8 cellular contexts compared by ENCODE assay signal in genomic region chr19:12938054-12938535, GRCh38. TPM values are rescaled to one million over a fixed set of nuclear protein-coding genes. Genes with fewer than 3 reads are reported as not detected.
DNase-seq lines count a peak whose midpoint lies in the region; ATAC-seq, FAIRE-seq and TF ChIP-seq lines count a peak whose summit lies in the region.

No MANE protein-coding gene starts in this region.

- peak; percentile 52 for FAIRE-seq in H1 (lab: Jason Lieb, UNC)

- H2BK15ac ChIP-seq in H1 (ENCODE audit: low read length) = no peak overlapping the region

- H3K56ac ChIP-seq in H1 (replicated peaks; ENCODE audit: insufficient read length, low read depth, low read length) = peak overlapping the region; percentile 63

- H3K9ac ChIP-seq in HUES48 (ENCODE audit: low read depth, low read length) (peak overlapping the region; percentile 41; the same call in 1 of the 2 replicates), H1 (replicated peaks in 1 of 4; ENCODE audit: extremely low read depth in 1 of 4, low read depth in 3 of 4, low read length in 3 of 4) (peak overlapping the region in 2 of 4 experiments; percentile 27 to 29; a peak in 2 of 7 replicates)

- CTCF ChIA-PET in H1 (lab: Charles Lee; ENCODE audit: partially characterized antibody) = interaction anchor here (0.9 to 2.1 kb wide), 3 partner anchors 27 to 53 kb away, joined by 3 to 9 read pairs (median 3); no protein-coding TSS in a partner anchor

- peak overlapping the region; percentile 84 for H4K91ac ChIP-seq in H1 (replicated peaks; ENCODE audit: insufficient read length, low read length)

- peaks cover 6 to 14% of the 10 kb centered on the region in 2 experiments for H4K20me1 ChIP-seq in H1 (replicated peaks in 1 of 2; ENCODE audit: control insufficient read depth in 1 of 2, insufficient read depth in 2 of 2, low read length in 2 of 2)

- H3K27ac ChIP-seq in HUES48 (ENCODE audit: low read depth, low read length) (peak overlapping the region; percentile 80), H1 (ENCODE audit: low read depth, low read length) (peak overlapping the region; percentile 29; the same call in 1 of the 2 replicates)

- H2AFZ ChIP-seq in H1 (ENCODE audit: low read length) = no peak overlapping the region

- H3K4me3 ChIP-seq in HUES48 (ENCODE audit: low read depth, low read length) (peak overlapping the region; percentile 98), H1 (ENCODE audit: extremely low read depth in 1 of 4, insufficient read depth in 2 of 4, low read depth in 3 of 4, low read length in 4 of 4) (peak overlapping the region; percentile 68 to 97 (median 93))

- no peak for TF ChIP-seq CTCF in H1 (IDR thresholded peaks at IDR 0.05; ENCODE audit: control extremely low read depth in 1 of 3, insufficient read depth in 1 of 3, low read depth in 1 of 3, low read length in 3 of 3)

- H3K9me3 ChIP-seq in HUES48 (ENCODE audit: control insufficient read depth, insufficient read depth, low read length) (no peaks in the 10 kb centered on the region), H1 (ENCODE audit: insufficient read depth in 2 of 2, low read depth in 1 of 2, low read length in 1 of 2) (no peaks in the 10 kb centered on the region)

- no peak overlapping the region for H2AK5ac ChIP-seq in H1 (ENCODE audit: low read depth, low read length)

- TF ChIP-seq RAD21 in H1 (IDR thresholded peaks at IDR 0.05 in 1 of 2, conservative IDR thresholded peaks at IDR 0.05 in 1 of 2; ENCODE audit: low read depth in 2 of 2, low read length in 2 of 2) = no peak

- peaks cover 22% of the 10 kb centered on the region for H3K4me1 ChIP-seq in HUES48 (ENCODE audit: control insufficient read depth, insufficient read depth, low read length)
- peaks cover 0 to 21% (median 13%) of the 10 kb centered on the region in 4 experiments; a peak in 6 of 7 replicates for H3K4me1 ChIP-seq in H1 (replicated peaks in 1 of 4; ENCODE audit: control insufficient read depth in 3 of 4, insufficient read depth in 4 of 4, low read length in 3 of 4)

- peak overlapping the region; percentile 9 for H2BK120ac ChIP-seq in H1 (replicated peaks; ENCODE audit: low read depth, low read length)

- peak overlapping the region; percentile 92 for H4K8ac ChIP-seq in H1 (ENCODE audit: extremely low read depth, insufficient read depth, low read length)

- H3K14ac ChIP-seq in H1 (ENCODE audit: insufficient read length) = no peak overlapping the region

- no peak overlapping the region for H2BK20ac ChIP-seq in H1 (ENCODE audit: low read length)

- H4K5ac ChIP-seq in H1 (ENCODE audit: insufficient read length, low read depth, low read length) = peak overlapping the region; percentile 63

- peaks cover 15 to 30% of the 10 kb centered on the region in 2 experiments for H3K79me2 ChIP-seq in H1 (ENCODE audit: control insufficient read depth in 1 of 2, insufficient read depth in 2 of 2, low read length in 2 of 2)

- peak overlapping the region; percentile 90 for H3K18ac ChIP-seq in H1 (ENCODE audit: extremely low read depth, low read length)

- H3K36me3 ChIP-seq in HUES48 (ENCODE audit: control insufficient read depth, insufficient read depth, low read length) (peaks cover 41% of the 10 kb centered on the region), H1 (ENCODE audit: control insufficient read depth in 2 of 4, insufficient read depth in 4 of 4, low read length in 3 of 4) (peaks cover 13 to 39% (median 28%) of the 10 kb centered on the region in 4 experiments)

- peak overlapping the region; percentile 78; the same call in 1 of the 2 replicates for H2BK5ac ChIP-seq in H1 (ENCODE audit: low read depth, low read length)

- no peak for TF ChIP-seq POLR2A in H1 (IDR thresholded peaks at IDR 0.05; ENCODE audit: control extremely low read depth in 1 of 2, low read depth in 2 of 2, low read length in 2 of 2)

- WGBS in H1 (ENCODE audit: extremely low coverage in 1 of 2, insufficient coverage in 1 of 2, insufficient read length in 1 of 2, insufficient replicate concordance in 2 of 2, low coverage in 1 of 2, low lambda C conversion rate in 2 of 2, missing lambda C conversion rate in 1 of 2), 2 experiments = 0% methylated on average over 19 of the region's 30 CpGs; no CpG with 5 or more reads in 1 of the 2 experiments

- H3K4me2 ChIP-seq in H1 (ENCODE audit: insufficient read depth in 1 of 2, low read depth in 2 of 2, low read length in 2 of 2) = peak overlapping the region; percentile 87 to 90

- H3K79me1 ChIP-seq in H1 (ENCODE audit: low read depth, low read length) = peaks cover 3% of the 10 kb centered on the region; the same call in 1 of the 2 replicates

- TF ChIP-seq EP300 in H1 (IDR thresholded peaks at IDR 0.05; ENCODE audit: borderline replicate concordance in 1 of 2, low read depth in 2 of 2, low read length in 2 of 2) = no peak

- peaks cover 12% of the 10 kb centered on the region; the same call in 1 of the 2 replicates for H3K23me2 ChIP-seq in H1 (ENCODE audit: low read depth, low read length)

- no peak overlapping the region for H3K23ac ChIP-seq in H1 (ENCODE audit: insufficient read length)

- ATAC-seq in GM21447 (IDR thresholded peaks at IDR 0.05; ENCODE audit: unreplicated experiment) = peak; percentile 76

- peak overlapping the region; percentile 50; the same call in 1 of the 2 replicates for H2BK12ac ChIP-seq in H1 (ENCODE audit: low read depth, low read length)

- POLR2A ChIA-PET in H1 (lab: Charles Lee; ENCODE audit: partially characterized antibody) = interaction anchor here (0.7 to 3.3 kb wide), 30 partner anchors 8 to 257 kb away, joined by 3 to 71 read pairs (median 5); partner anchors contain the start of genes DHPS, DNASE2, GADD45GIP1 and GCDH

- no peaks in the 10 kb centered on the region for H3K27me3 ChIP-seq in HUES48 (ENCODE audit: control insufficient read depth, insufficient read depth, low read length)
- no peaks in the 10 kb centered on the region for H3K27me3 ChIP-seq in H1 (replicated peaks in 1 of 4; ENCODE audit: control insufficient read depth in 3 of 4, extremely low read depth in 1 of 4, insufficient read depth in 3 of 4, low read length in 3 of 4)

- H3K4ac ChIP-seq in H1 (replicated peaks; ENCODE audit: insufficient read length, low read depth, low read length) = peak overlapping the region; percentile 88

- DNase-seq in COLO668 (lab: John Stamatoyannopoulos, UW; ENCODE audit: unreplicated experiment) (peak; percentile 98), NOMO-1 treated with dmso at 0.1 percent for 144 hours (lab: John Stamatoyannopoulos, UW; ENCODE audit: unreplicated experiment) (peak; percentile 100), H1 (ENCODE audit: low read depth in 1 of 2, low spot score in 2 of 2) (peak; percentile 91 to 98), medulla oblongata (ENCODE audit: extremely low spot score) (peak; percentile 100)
- peak; percentile 100 for DNase-seq in activated CD8-positive, alpha-beta memory T cell treated with anti-CD3 and anti-CD28 coated beads, Interleukin-2, amount 50 U/mL, for 1 hour (ENCODE audit: extremely low read depth)
- peak; percentile 98 to 99 (median 99) for DNase-seq in stimulated activated CD4-positive, alpha-beta T cell treated with anti-CD3 and anti-CD28 coated beads, TNF-alpha, amount 100 ng/mL, for 48 hours (ENCODE audit: low read depth in 3 of 3)

RNA-seq across cellular contexts. Expression of gene CALR, which starts 0.3 kb away (rescaled TPM):
- 1,155 and 1,177 TPM in 2 replicates for total RNA-seq in H1 (2021; fragmentation: NEBNext Ultra II Directional; extraction: Animal tissue kit (Norgen Biotek cat#: 25700))
- polyA plus RNA-seq in H1 (2011; rRNA removed) = 418 and 591 TPM in 2 replicates
- 688 TPM for polyA plus RNA-seq in H1 (2011; cell fraction: cytosol; rRNA removed)
- 550 TPM for polyA plus RNA-seq in H1 (2011; cell fraction: nucleus; rRNA removed)
- polyA plus RNA-seq in H1 (2012, experiment 1 of 2) = 1,095 to 1,152 TPM (median 1,124 TPM) in 4 replicates
- 936 TPM for polyA plus RNA-seq in H1 (2012, experiment 2 of 2)
- polyA plus RNA-seq in H1 (2013, experiment 1 of 2) = 1,404 TPM
- polyA plus RNA-seq in H1 (2013, experiment 2 of 2) = 1,687 TPM
- 818 and 963 TPM in 2 replicates for polyA minus RNA-seq in H1 (2011; rRNA and poly(A)+ RNA removed)
- 466 TPM for polyA minus RNA-seq in H1 (2011; cell fraction: cytosol; rRNA and poly(A)+ RNA removed)
- polyA minus RNA-seq in H1 (2011; cell fraction: nucleus; rRNA and poly(A)+ RNA removed) = 318 TPM

RNA-seq across cellular contexts. Expression of gene FARSA, which starts 4.6 kb away (rescaled TPM):
- total RNA-seq in H1 (2021; fragmentation: NEBNext Ultra II Directional; extraction: Animal tissue kit (Norgen Biotek cat#: 25700)) = 103 and 108 TPM in 2 replicates
- polyA plus RNA-seq in H1 (2011; rRNA removed) = 61.0 and 100 TPM in 2 replicates
- 56.1 TPM for polyA plus RNA-seq in H1 (2011; cell fraction: cytosol; rRNA removed)
- polyA plus RNA-seq in H1 (2011; cell fraction: nucleus; rRNA removed) = 120 TPM
- polyA plus RNA-seq in H1 (2012, experiment 1 of 2) = 94.6 to 115 TPM (median 113 TPM) in 4 replicates
- 120 TPM for polyA plus RNA-seq in H1 (2012, experiment 2 of 2)
- polyA plus RNA-seq in H1 (2013, experiment 1 of 2) = 66.3 TPM
- polyA plus RNA-seq in H1 (2013, experiment 2 of 2) = 62.2 TPM
- polyA minus RNA-seq in H1 (2011; rRNA and poly(A)+ RNA removed) = 28.3 and 36.2 TPM in 2 replicates
- polyA minus RNA-seq in H1 (2011; cell fraction: cytosol; rRNA and poly(A)+ RNA removed) = 33.0 TPM
- polyA minus RNA-seq in H1 (2011; cell fraction: nucleus; rRNA and poly(A)+ RNA removed) = 41.7 TPM

RNA-seq across cellular contexts. Expression of gene RAD23A, which starts 7.6 kb away (rescaled TPM):
- 73.3 and 76.1 TPM in 2 replicates for total RNA-seq in H1 (2021; fragmentation: NEBNext Ultra II Directional; extraction: Animal tissue kit (Norgen Biotek cat#: 25700))
- polyA plus RNA-seq in H1 (2011; rRNA removed) = 40.0 and 80.1 TPM in 2 replicates
- polyA plus RNA-seq in H1 (2011; cell fraction: cytosol; rRNA removed) = 55.5 TPM
- 103 TPM for polyA plus RNA-seq in H1 (2011; cell fraction: nucleus; rRNA removed)
- polyA plus RNA-seq in H1 (2012, experiment 1 of 2) = 80.4 to 113 TPM (median 97.5 TPM) in 4 replicates
- polyA plus RNA-seq in H1 (2012, experiment 2 of 2) = 81.2 TPM
- polyA plus RNA-seq in H1 (2013, experiment 1 of 2) = 109 TPM
- polyA plus RNA-seq in H1 (2013, experiment 2 of 2) = 104 TPM
- 20.4 and 29.3 TPM in 2 replicates for polyA minus RNA-seq in H1 (2011; rRNA and poly(A)+ RNA removed)
- 60.7 TPM for polyA minus RNA-seq in H1 (2011; cell fraction: cytosol; rRNA and poly(A)+ RNA removed)
- 34.6 TPM for polyA minus RNA-seq in H1 (2011; cell fraction: nucleus; rRNA and poly(A)+ RNA removed)

RNA-seq across cellular contexts. Expression of gene GADD45GIP1, which starts 18.9 kb away (rescaled TPM):
- total RNA-seq in H1 (2021; fragmentation: NEBNext Ultra II Directional; extraction: Animal tissue kit (Norgen Biotek cat#: 25700)) = 42.2 and 45.5 TPM in 2 replicates
- polyA plus RNA-seq in H1 (2011; rRNA removed) = 42.6 and 58.5 TPM in 2 replicates
- 69.9 TPM for polyA plus RNA-seq in H1 (2011; cell fraction: cytosol; rRNA removed)
- polyA plus RNA-seq in H1 (2011; cell fraction: nucleus; rRNA removed) = 48.3 TPM
- polyA plus RNA-seq in H1 (2012, experiment 1 of 2) = 29.8 to 63.8 TPM (median 59.7 TPM) in 4 replicates
- polyA plus RNA-seq in H1 (2012, experiment 2 of 2) = 33.7 TPM
- polyA plus RNA-seq in H1 (2013, experiment 1 of 2) = 51.0 TPM
- 51.7 TPM for polyA plus RNA-seq in H1 (2013, experiment 2 of 2)
- polyA minus RNA-seq in H1 (2011; rRNA and poly(A)+ RNA removed) = 3.9 and 4.2 TPM in 2 replicates
- polyA minus RNA-seq in H1 (2011; cell fraction: cytosol; rRNA and poly(A)+ RNA removed) = 18.5 TPM
- polyA minus RNA-seq in H1 (2011; cell fraction: nucleus; rRNA and poly(A)+ RNA removed) = 9.9 TPM

RNA-seq across cellular contexts. Expression of gene SYCE2, which starts 19.0 kb away (rescaled TPM):
- 0.46 and 0.97 TPM in 2 replicates for total RNA-seq in H1 (2021; fragmentation: NEBNext Ultra II Directional; extraction: Animal tissue kit (Norgen Biotek cat#: 25700))
- 0.69 and 0.71 TPM in 2 replicates for polyA plus RNA-seq in H1 (2011; rRNA removed)
- polyA plus RNA-seq in H1 (2011; cell fraction: cytosol; rRNA removed) = 1.0 TPM
- polyA plus RNA-seq in H1 (2011; cell fraction: nucleus; rRNA removed) = 0.68 TPM
- polyA plus RNA-seq in H1 (2012, experiment 1 of 2) = 0.82 to 4.0 TPM (median 2.7 TPM) in 4 replicates
- 0.88 TPM for polyA plus RNA-seq in H1 (2012, experiment 2 of 2)
- polyA plus RNA-seq in H1 (2013, experiment 1 of 2) = 1.0 TPM
- polyA plus RNA-seq in H1 (2013, experiment 2 of 2) = 1.0 TPM
- polyA minus RNA-seq in H1 (2011; rRNA and poly(A)+ RNA removed) = 0.32 and 0.38 TPM in 2 replicates
- polyA minus RNA-seq in H1 (2011; cell fraction: cytosol; rRNA and poly(A)+ RNA removed) = not detected
- polyA minus RNA-seq in H1 (2011; cell fraction: nucleus; rRNA and poly(A)+ RNA removed) = not detected

Comparison
In these comparisons a context has a peak if more than half of its experiments do, and no peak if none do; other contexts are left out.
1. Peak in every context shown above with its lines: DNase-seq, ATAC-seq, H3K4me3 ChIP-seq and H3K27ac ChIP-seq.